Comparison of ENCODE assay signal across 25 cellular contexts in genomic region chr15:36643551-36643950, GRCh38.
A peak's percentile ranks its signal among the peaks of the same experiment; 100 is the strongest.
DNase-seq lines count a peak whose midpoint lies in the region; ATAC-seq and TF ChIP-seq lines count a peak whose summit lies in the region.
"Had no signal": no experiment of that assay in that cellular context is flagged by ENCODE, and none has a peak within 500 bp of the region (broad histone marks: within the 10 kb centered on the region; RNA-seq: fewer than 3 reads in every experiment).

No MANE protein-coding gene starts in this region.

- H3K4me3 ChIP-seq in H7 (ENCODE audit: insufficient read depth, low read depth, low read length) (no peak overlapping the region), ectodermal cell (ENCODE audit: insufficient read depth, low read depth, low read length) (no peak overlapping the region), neural progenitor cell (no peak overlapping the region)
- H3K4me3 ChIP-seq in CD8-positive, alpha-beta T cell (ENCODE audit: low read depth, low read length): no peak overlapping the region
- H3K4me3 ChIP-seq: dorsolateral prefrontal cortex, prostate gland, SK-N-MC, thoracic aorta had no signal

- CTCF ChIA-PET in CD8-positive, alpha-beta T cell (lab: Charles Lee): no interaction called here

- no peak overlapping the region for H3K4me3 Mint-ChIP-seq in neural progenitor cell
- no peak overlapping the region for H3K4me3 Mint-ChIP-seq in activated T-helper 17 cell treated with anti-CD3 and anti-CD28 coated beads, Interleukin-2, amount 50 U/mL, for 72 hours
- H3K4me3 Mint-ChIP-seq in CD8-positive, alpha-beta T cell: no peak overlapping the region
- H3K4me3 Mint-ChIP-seq: B cell; memory B cell; natural killer cell treated with Interleukin-12 subunit alpha and Interleukin-12 subunit beta and Interleukin-15 and Interleukin-18, amount 100 ng/mL, for 72 hours had no signal

- peaks cover 10% of the 10 kb centered on the region for H3K4me1 Mint-ChIP-seq in neural progenitor cell
- H3K4me1 Mint-ChIP-seq in activated T-helper 17 cell treated with anti-CD3 and anti-CD28 coated beads, Interleukin-2, amount 50 U/mL, for 72 hours: no peaks in the 10 kb centered on the region
- H3K4me1 Mint-ChIP-seq in CD8-positive, alpha-beta T cell (ENCODE audit: low read depth): no peaks in the 10 kb centered on the region
- H3K4me1 Mint-ChIP-seq: B cell, memory B cell had no signal

- H3K79me2 ChIP-seq in neural progenitor cell (ENCODE audit: low read depth): no peaks in the 10 kb centered on the region

- H3K4me1 ChIP-seq in ectodermal cell (ENCODE audit: control insufficient read depth, insufficient read depth, low read length) (peaks cover 15% of the 10 kb centered on the region), neural progenitor cell (peaks cover 19% of the 10 kb centered on the region)
- H3K4me1 ChIP-seq in CD8-positive, alpha-beta T cell (ENCODE audit: insufficient read depth, low read length): no peaks in the 10 kb centered on the region
- H3K4me1 ChIP-seq: prostate gland had no signal

- no peaks in the 10 kb centered on the region for H3K27me3 ChIP-seq in H7 (ENCODE audit: control insufficient read depth, insufficient read depth, low read length)
- H3K27me3 ChIP-seq in ectodermal cell (ENCODE audit: control insufficient read depth, insufficient read depth, low read length, poor library complexity, severe bottlenecking): no peaks in the 10 kb centered on the region
- H3K27me3 ChIP-seq in neural progenitor cell: no peaks in the 10 kb centered on the region
- no peaks in the 10 kb centered on the region for H3K27me3 ChIP-seq in CD8-positive, alpha-beta T cell (ENCODE audit: insufficient read depth, low read length)
- H3K27me3 ChIP-seq: dorsolateral prefrontal cortex had no signal

- DNase-seq in H7 (peak; percentile 18), NCI-H2227 treated with DMSO at 0.1 percent for 48 hours (lab: John Stamatoyannopoulos, UW) (peak; percentile 24), neural progenitor cell (ENCODE audit: low spot score) (peak; percentile 12), H4 (ENCODE audit: low spot score) (no peak), NCI-H187 treated with DMSO at 0.1 percent for 48 hours (lab: John Stamatoyannopoulos, UW) (no peak)
- no peak for DNase-seq in CD8-positive, alpha-beta T cell
- DNase-seq: activated CD4-positive, alpha-beta T cell treated with anti-CD3 and anti-CD28 coated beads for 4 hours; activated CD8-positive, alpha-beta memory T cell treated with anti-CD3 and anti-CD28 coated beads, Interleukin-2, amount 50 U/mL, for 48 hours; activated naive CD4-positive, alpha-beta T cell treated with Interleukin-2 at 50 U/mL for 16 hours; aorta; GOT3; head of caudate nucleus; NCI-H526; stimulated activated CD4-positive, alpha-beta T cell treated with anti-CD3 and anti-CD28 coated beads, Interleukin-12 subunit alpha, Interleukin-12 subunit beta, amount 100 ng/mL, for 4 hours; T1000 had no signal

- H3K27ac Mint-ChIP-seq in neural progenitor cell: no peak overlapping the region
- H3K27ac Mint-ChIP-seq in activated T-helper 17 cell treated with anti-CD3 and anti-CD28 coated beads, Interleukin-2, amount 50 U/mL, for 72 hours: no peak overlapping the region
- H3K27ac Mint-ChIP-seq in CD8-positive, alpha-beta T cell: no peak overlapping the region
- H3K27ac Mint-ChIP-seq: B cell; memory B cell; natural killer cell treated with Interleukin-12 subunit alpha and Interleukin-12 subunit beta and Interleukin-15 and Interleukin-18, amount 100 ng/mL, for 72 hours had no signal

- WGBS in ectodermal cell, 2 experiments: 49 to 60% methylated on average over 3 of the region's 3 CpGs

- peak overlapping the region; percentile 23 for H3K4me2 ChIP-seq in neural progenitor cell

- H3K36me3 ChIP-seq in H7 (replicated peaks; ENCODE audit: control insufficient read depth, insufficient read depth, low read length) (no peaks in the 10 kb centered on the region), ectodermal cell (ENCODE audit: control insufficient read depth, insufficient read depth, low read length) (no peaks in the 10 kb centered on the region), neural progenitor cell (no peaks in the 10 kb centered on the region)
- H3K36me3 ChIP-seq in CD8-positive, alpha-beta T cell (ENCODE audit: insufficient read depth, low read length): no peaks in the 10 kb centered on the region
- H3K36me3 ChIP-seq: prostate gland, thoracic aorta had no signal

- no peak for TF ChIP-seq CTCF in neural progenitor cell (IDR thresholded peaks at IDR 0.05)
- TF ChIP-seq CTCF in CD8-positive, alpha-beta T cell (IDR thresholded peaks at IDR 0.05): no peak

- peaks cover 2% of the 10 kb centered on the region for H3K27me3 Mint-ChIP-seq in neural progenitor cell (ENCODE audit: insufficient read depth, low read depth)
- H3K27me3 Mint-ChIP-seq in activated T-helper 17 cell treated with anti-CD3 and anti-CD28 coated beads, Interleukin-2, amount 50 U/mL, for 72 hours: no peaks in the 10 kb centered on the region
- H3K27me3 Mint-ChIP-seq in CD8-positive, alpha-beta T cell (ENCODE audit: low read depth): no peaks in the 10 kb centered on the region
- H3K27me3 Mint-ChIP-seq: B cell; memory B cell; natural killer cell treated with Interleukin-12 subunit alpha and Interleukin-12 subunit beta and Interleukin-15 and Interleukin-18, amount 100 ng/mL, for 72 hours had no signal

- no peak for ATAC-seq in activated T-helper 17 cell treated with anti-CD3 and anti-CD28 coated beads, Interleukin-2, amount 50 U/mL, for 72 hours (replicated peaks)
- ATAC-seq in CD8-positive, alpha-beta T cell: no peak
- ATAC-seq: HepG2; natural killer cell treated with Interleukin-12 subunit alpha and Interleukin-12 subunit beta and Interleukin-15 and Interleukin-18, amount 100 ng/mL, for 72 hours had no signal

- H3K9me3 ChIP-seq in ectodermal cell (ENCODE audit: control insufficient read depth, low read length) (no peaks in the 10 kb centered on the region), neural progenitor cell (ENCODE audit: low read depth) (no peaks in the 10 kb centered on the region)
- H3K9me3 ChIP-seq in CD8-positive, alpha-beta T cell (ENCODE audit: low read length): no peaks in the 10 kb centered on the region
- H3K9me3 ChIP-seq: prostate gland, thoracic aorta had no signal

- H3F3A ChIP-seq in neural progenitor cell (ENCODE audit: low read depth): no peaks in the 10 kb centered on the region

- H4K20me1 ChIP-seq in neural progenitor cell (ENCODE audit: low read depth): peaks cover 21% of the 10 kb centered on the region

- H3K9ac ChIP-seq in neural progenitor cell: no peak overlapping the region

- intact Hi-C loops in CD8-positive, alpha-beta T cell (cut with DNase I, micrococcal nuclease): no loop called here

- POLR2A ChIA-PET in CD8-positive, alpha-beta T cell (lab: Charles Lee): interaction anchor here (1.3 kb wide), 1 partner anchor 13 kb away, joined by 3 read pairs; no protein-coding TSS in a partner anchor

- H3K9me3 Mint-ChIP-seq in neural progenitor cell: no peaks in the 10 kb centered on the region
- H3K9me3 Mint-ChIP-seq in activated T-helper 17 cell treated with anti-CD3 and anti-CD28 coated beads, Interleukin-2, amount 50 U/mL, for 72 hours: peaks cover 3% of the 10 kb centered on the region
- H3K9me3 Mint-ChIP-seq in CD8-positive, alpha-beta T cell: no peaks in the 10 kb centered on the region
- H3K9me3 Mint-ChIP-seq: memory B cell; natural killer cell treated with Interleukin-12 subunit alpha and Interleukin-12 subunit beta and Interleukin-15 and Interleukin-18, amount 100 ng/mL, for 72 hours had no signal

- H3K36me3 Mint-ChIP-seq in neural progenitor cell: no peaks in the 10 kb centered on the region
- no peaks in the 10 kb centered on the region for H3K36me3 Mint-ChIP-seq in activated T-helper 17 cell treated with anti-CD3 and anti-CD28 coated beads, Interleukin-2, amount 50 U/mL, for 72 hours (ENCODE audit: low read depth)
- H3K36me3 Mint-ChIP-seq in CD8-positive, alpha-beta T cell: no peaks in the 10 kb centered on the region
- H3K36me3 Mint-ChIP-seq: natural killer cell treated with Interleukin-12 subunit alpha and Interleukin-12 subunit beta and Interleukin-15 and Interleukin-18, amount 100 ng/mL, for 72 hours had no signal

- H2AFZ ChIP-seq in neural progenitor cell (replicated peaks): no peak overlapping the region

- H3K27ac ChIP-seq in ectodermal cell (ENCODE audit: insufficient read depth, low read depth, low read length, poor library complexity, severe bottlenecking): peak overlapping the region; percentile 47
- no peak overlapping the region for H3K27ac ChIP-seq in neural progenitor cell
- H3K27ac ChIP-seq in CD8-positive, alpha-beta T cell (ENCODE audit: low read depth, low read length): no peak overlapping the region
- H3K27ac ChIP-seq: dorsolateral prefrontal cortex, prostate gland, SK-N-MC, thoracic aorta had no signal

Comparison
In these comparisons a context has a peak if more than half of its experiments do, and no peak if none do; other contexts are left out.
1. DNase-seq: peak in H7 (single experiment), NCI-H2227 treated with DMSO at 0.1 percent for 48 hours (single experiment) and neural progenitor cell (single experiment); none in H4 (single experiment), NCI-H187 treated with DMSO at 0.1 percent for 48 hours (single experiment) and CD8-positive, alpha-beta T cell (0 of 7).